ENCODE assay signal across 1 cellular context in the genomic region with DNA sequence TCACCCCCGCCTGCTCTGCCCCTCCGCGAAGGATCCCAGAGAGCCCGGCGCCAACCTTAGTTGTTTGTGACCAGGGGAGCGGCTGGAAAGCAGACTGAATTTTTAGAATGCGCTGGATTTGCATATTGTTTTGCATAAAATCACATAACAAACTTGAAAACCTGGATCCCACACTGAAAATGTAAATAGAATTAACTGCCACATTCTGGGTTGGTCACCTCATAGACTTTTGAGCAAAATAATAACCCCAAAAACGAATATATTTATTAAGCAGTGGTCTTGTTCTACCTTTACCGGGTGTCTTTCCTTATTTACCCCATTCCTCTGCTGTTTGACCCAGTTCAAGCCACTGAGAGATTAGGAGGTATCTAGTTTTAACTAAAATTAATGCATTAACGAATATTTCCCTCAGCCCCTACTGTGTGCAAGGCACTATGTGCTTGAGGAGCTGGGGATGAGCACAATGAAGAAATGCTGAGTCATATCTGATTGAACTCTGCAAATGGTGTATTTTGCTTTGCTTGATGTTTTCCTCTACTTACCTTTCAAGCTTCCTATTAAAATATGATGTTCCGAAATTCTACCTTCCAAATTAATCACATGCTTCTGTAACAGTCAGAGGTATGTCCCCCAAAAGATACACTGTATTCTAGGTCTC.
TF ChIP-seq lines count a peak whose summit lies in the region.

No MANE protein-coding gene starts in this region.

TF ChIP-seq in HepG2, 621 proteins besides CTCF, POLR2A, EP300 and RAD21 (continued from another document and continues in another):
- TF ChIP-seq, protein P1, sequence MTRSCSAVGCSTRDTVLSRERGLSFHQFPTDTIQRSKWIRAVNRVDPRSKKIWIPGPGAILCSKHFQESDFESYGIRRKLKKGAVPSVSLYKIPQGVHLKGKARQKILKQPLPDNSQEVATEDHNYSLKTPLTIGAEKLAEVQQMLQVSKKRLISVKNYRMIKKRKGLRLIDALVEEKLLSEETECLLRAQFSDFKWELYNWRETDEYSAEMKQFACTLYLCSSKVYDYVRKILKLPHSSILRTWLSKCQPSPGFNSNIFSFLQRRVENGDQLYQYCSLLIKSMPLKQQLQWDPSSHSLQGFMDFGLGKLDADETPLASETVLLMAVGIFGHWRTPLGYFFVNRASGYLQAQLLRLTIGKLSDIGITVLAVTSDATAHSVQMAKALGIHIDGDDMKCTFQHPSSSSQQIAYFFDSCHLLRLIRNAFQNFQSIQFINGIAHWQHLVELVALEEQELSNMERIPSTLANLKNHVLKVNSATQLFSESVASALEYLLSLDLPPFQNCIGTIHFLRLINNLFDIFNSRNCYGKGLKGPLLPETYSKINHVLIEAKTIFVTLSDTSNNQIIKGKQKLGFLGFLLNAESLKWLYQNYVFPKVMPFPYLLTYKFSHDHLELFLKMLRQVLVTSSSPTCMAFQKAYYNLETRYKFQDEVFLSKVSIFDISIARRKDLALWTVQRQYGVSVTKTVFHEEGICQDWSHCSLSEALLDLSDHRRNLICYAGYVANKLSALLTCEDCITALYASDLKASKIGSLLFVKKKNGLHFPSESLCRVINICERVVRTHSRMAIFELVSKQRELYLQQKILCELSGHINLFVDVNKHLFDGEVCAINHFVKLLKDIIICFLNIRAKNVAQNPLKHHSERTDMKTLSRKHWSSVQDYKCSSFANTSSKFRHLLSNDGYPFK (CRISPR knock-in tag; IDR thresholded peaks at IDR 0.05; ENCODE audit: borderline replicate concordance) = no peak
- no peak for TF ChIP-seq KLF11 (CRISPR knock-in tag; IDR thresholded peaks at IDR 0.05)
- TF ChIP-seq, protein P2, sequence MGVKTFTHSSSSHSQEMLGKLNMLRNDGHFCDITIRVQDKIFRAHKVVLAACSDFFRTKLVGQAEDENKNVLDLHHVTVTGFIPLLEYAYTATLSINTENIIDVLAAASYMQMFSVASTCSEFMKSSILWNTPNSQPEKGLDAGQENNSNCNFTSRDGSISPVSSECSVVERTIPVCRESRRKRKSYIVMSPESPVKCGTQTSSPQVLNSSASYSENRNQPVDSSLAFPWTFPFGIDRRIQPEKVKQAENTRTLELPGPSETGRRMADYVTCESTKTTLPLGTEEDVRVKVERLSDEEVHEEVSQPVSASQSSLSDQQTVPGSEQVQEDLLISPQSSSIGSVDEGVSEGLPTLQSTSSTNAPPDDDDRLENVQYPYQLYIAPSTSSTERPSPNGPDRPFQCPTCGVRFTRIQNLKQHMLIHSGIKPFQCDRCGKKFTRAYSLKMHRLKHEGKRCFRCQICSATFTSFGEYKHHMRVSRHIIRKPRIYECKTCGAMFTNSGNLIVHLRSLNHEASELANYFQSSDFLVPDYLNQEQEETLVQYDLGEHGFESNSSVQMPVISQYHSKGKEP (CRISPR knock-in tag; IDR thresholded peaks at IDR 0.05) = no peak
- TF ChIP-seq, protein P3, sequence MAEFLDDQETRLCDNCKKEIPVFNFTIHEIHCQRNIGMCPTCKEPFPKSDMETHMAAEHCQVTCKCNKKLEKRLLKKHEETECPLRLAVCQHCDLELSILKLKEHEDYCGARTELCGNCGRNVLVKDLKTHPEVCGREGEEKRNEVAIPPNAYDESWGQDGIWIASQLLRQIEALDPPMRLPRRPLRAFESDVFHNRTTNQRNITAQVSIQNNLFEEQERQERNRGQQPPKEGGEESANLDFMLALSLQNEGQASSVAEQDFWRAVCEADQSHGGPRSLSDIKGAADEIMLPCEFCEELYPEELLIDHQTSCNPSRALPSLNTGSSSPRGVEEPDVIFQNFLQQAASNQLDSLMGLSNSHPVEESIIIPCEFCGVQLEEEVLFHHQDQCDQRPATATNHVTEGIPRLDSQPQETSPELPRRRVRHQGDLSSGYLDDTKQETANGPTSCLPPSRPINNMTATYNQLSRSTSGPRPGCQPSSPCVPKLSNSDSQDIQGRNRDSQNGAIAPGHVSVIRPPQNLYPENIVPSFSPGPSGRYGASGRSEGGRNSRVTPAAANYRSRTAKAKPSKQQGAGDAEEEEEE (CRISPR knock-in tag; IDR thresholded peaks at IDR 0.05; ENCODE audit: borderline replicate concordance) = no peak
- no peak for TF ChIP-seq BCL6 (CRISPR knock-in tag; IDR thresholded peaks at IDR 0.05)
- TF ChIP-seq NFE2 (CRISPR knock-in tag; IDR thresholded peaks at IDR 0.05) = no peak
- TF ChIP-seq, protein P4, sequence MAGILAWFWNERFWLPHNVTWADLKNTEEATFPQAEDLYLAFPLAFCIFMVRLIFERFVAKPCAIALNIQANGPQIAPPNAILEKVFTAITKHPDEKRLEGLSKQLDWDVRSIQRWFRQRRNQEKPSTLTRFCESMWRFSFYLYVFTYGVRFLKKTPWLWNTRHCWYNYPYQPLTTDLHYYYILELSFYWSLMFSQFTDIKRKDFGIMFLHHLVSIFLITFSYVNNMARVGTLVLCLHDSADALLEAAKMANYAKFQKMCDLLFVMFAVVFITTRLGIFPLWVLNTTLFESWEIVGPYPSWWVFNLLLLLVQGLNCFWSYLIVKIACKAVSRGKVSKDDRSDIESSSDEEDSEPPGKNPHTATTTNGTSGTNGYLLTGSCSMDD (CRISPR knock-in tag; IDR thresholded peaks at IDR 0.05) = no peak
- TF ChIP-seq ZNF629 (CRISPR knock-in tag; conservative IDR thresholded peaks at IDR 0.05) = no peak
- peak; percentile 8 for TF ChIP-seq ASH2L (IDR thresholded peaks at IDR 0.05; ENCODE audit: insufficient read length, low read depth, low read length)
- TF ChIP-seq, protein P5, sequence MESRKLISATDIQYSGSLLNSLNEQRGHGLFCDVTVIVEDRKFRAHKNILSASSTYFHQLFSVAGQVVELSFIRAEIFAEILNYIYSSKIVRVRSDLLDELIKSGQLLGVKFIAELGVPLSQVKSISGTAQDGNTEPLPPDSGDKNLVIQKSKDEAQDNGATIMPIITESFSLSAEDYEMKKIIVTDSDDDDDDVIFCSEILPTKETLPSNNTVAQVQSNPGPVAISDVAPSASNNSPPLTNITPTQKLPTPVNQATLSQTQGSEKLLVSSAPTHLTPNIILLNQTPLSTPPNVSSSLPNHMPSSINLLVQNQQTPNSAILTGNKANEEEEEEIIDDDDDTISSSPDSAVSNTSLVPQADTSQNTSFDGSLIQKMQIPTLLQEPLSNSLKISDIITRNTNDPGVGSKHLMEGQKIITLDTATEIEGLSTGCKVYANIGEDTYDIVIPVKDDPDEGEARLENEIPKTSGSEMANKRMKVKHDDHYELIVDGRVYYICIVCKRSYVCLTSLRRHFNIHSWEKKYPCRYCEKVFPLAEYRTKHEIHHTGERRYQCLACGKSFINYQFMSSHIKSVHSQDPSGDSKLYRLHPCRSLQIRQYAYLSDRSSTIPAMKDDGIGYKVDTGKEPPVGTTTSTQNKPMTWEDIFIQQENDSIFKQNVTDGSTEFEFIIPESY (CRISPR knock-in tag; IDR thresholded peaks at IDR 0.05) = no peak
- TF ChIP-seq ZNF792 (CRISPR knock-in tag; IDR thresholded peaks at IDR 0.05) = no peak
- TF ChIP-seq, protein P6, sequence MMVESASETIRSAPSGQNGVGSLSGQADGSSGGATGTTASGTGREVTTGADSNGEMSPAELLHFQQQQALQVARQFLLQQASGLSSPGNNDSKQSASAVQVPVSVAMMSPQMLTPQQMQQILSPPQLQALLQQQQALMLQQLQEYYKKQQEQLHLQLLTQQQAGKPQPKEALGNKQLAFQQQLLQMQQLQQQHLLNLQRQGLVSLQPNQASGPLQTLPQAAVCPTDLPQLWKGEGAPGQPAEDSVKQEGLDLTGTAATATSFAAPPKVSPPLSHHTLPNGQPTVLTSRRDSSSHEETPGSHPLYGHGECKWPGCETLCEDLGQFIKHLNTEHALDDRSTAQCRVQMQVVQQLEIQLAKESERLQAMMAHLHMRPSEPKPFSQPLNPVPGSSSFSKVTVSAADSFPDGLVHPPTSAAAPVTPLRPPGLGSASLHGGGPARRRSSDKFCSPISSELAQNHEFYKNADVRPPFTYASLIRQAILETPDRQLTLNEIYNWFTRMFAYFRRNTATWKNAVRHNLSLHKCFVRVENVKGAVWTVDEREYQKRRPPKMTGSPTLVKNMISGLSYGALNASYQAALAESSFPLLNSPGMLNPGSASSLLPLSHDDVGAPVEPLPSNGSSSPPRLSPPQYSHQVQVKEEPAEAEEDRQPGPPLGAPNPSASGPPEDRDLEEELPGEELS (CRISPR knock-in tag; IDR thresholded peaks at IDR 0.05) = no peak
- TF ChIP-seq ZNF75D (CRISPR knock-in tag; IDR thresholded peaks at IDR 0.05; ENCODE audit: borderline replicate concordance) = no peak
- no peak for TF ChIP-seq XBP1 (CRISPR knock-in tag; IDR thresholded peaks at IDR 0.05)
- TF ChIP-seq, protein P7, sequence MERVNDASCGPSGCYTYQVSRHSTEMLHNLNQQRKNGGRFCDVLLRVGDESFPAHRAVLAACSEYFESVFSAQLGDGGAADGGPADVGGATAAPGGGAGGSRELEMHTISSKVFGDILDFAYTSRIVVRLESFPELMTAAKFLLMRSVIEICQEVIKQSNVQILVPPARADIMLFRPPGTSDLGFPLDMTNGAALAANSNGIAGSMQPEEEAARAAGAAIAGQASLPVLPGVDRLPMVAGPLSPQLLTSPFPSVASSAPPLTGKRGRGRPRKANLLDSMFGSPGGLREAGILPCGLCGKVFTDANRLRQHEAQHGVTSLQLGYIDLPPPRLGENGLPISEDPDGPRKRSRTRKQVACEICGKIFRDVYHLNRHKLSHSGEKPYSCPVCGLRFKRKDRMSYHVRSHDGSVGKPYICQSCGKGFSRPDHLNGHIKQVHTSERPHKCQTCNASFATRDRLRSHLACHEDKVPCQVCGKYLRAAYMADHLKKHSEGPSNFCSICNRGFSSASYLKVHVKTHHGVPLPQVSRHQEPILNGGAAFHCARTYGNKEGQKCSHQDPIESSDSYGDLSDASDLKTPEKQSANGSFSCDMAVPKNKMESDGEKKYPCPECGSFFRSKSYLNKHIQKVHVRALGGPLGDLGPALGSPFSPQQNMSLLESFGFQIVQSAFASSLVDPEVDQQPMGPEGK (CRISPR knock-in tag; IDR thresholded peaks at IDR 0.05) = peak; percentile 52
- TF ChIP-seq, protein P8, sequence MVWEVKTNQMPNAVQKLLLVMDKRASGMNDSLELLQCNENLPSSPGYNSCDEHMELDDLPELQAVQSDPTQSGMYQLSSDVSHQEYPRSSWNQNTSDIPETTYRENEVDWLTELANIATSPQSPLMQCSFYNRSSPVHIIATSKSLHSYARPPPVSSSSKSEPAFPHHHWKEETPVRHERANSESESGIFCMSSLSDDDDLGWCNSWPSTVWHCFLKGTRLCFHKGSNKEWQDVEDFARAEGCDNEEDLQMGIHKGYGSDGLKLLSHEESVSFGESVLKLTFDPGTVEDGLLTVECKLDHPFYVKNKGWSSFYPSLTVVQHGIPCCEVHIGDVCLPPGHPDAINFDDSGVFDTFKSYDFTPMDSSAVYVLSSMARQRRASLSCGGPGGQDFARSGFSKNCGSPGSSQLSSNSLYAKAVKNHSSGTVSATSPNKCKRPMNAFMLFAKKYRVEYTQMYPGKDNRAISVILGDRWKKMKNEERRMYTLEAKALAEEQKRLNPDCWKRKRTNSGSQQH (CRISPR knock-in tag; IDR thresholded peaks at IDR 0.05; ENCODE audit: low read depth) = no peak
- no peak for TF ChIP-seq MIER3 (CRISPR knock-in tag; IDR thresholded peaks at IDR 0.05; ENCODE audit: borderline replicate concordance)
- no peak for TF ChIP-seq RBFOX2 (IDR thresholded peaks at IDR 0.05; ENCODE audit: low read depth, low read length)
- TF ChIP-seq, protein P9, sequence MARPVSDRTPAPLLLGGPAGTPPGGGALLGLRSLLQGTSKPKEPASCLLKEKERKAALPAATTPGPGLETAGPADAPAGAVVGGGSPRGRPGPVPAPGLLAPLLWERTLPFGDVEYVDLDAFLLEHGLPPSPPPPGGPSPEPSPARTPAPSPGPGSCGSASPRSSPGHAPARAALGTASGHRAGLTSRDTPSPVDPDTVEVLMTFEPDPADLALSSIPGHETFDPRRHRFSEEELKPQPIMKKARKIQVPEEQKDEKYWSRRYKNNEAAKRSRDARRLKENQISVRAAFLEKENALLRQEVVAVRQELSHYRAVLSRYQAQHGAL (CRISPR knock-in tag; IDR thresholded peaks at IDR 0.05; ENCODE audit: not compliant biosample characterization) = no peak
- TF ChIP-seq MEF2D (CRISPR knock-in tag; IDR thresholded peaks at IDR 0.05) = no peak
- peak; percentile 95 for TF ChIP-seq MAFF (IDR thresholded peaks at IDR 0.05; ENCODE audit: low read depth, low read length)
- TF ChIP-seq TCF12 (IDR thresholded peaks at IDR 0.05) = no peak
- TF ChIP-seq TCF12 (CRISPR knock-in tag; IDR thresholded peaks at IDR 0.05) = no peak
- TF ChIP-seq, protein P10, sequence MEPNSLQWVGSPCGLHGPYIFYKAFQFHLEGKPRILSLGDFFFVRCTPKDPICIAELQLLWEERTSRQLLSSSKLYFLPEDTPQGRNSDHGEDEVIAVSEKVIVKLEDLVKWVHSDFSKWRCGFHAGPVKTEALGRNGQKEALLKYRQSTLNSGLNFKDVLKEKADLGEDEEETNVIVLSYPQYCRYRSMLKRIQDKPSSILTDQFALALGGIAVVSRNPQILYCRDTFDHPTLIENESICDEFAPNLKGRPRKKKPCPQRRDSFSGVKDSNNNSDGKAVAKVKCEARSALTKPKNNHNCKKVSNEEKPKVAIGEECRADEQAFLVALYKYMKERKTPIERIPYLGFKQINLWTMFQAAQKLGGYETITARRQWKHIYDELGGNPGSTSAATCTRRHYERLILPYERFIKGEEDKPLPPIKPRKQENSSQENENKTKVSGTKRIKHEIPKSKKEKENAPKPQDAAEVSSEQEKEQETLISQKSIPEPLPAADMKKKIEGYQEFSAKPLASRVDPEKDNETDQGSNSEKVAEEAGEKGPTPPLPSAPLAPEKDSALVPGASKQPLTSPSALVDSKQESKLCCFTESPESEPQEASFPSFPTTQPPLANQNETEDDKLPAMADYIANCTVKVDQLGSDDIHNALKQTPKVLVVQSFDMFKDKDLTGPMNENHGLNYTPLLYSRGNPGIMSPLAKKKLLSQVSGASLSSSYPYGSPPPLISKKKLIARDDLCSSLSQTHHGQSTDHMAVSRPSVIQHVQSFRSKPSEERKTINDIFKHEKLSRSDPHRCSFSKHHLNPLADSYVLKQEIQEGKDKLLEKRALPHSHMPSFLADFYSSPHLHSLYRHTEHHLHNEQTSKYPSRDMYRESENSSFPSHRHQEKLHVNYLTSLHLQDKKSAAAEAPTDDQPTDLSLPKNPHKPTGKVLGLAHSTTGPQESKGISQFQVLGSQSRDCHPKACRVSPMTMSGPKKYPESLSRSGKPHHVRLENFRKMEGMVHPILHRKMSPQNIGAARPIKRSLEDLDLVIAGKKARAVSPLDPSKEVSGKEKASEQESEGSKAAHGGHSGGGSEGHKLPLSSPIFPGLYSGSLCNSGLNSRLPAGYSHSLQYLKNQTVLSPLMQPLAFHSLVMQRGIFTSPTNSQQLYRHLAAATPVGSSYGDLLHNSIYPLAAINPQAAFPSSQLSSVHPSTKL (CRISPR knock-in tag; IDR thresholded peaks at IDR 0.05) = no peak; the same call in 1 of the 2 replicates
- TF ChIP-seq KLF12 (CRISPR knock-in tag; IDR thresholded peaks at IDR 0.05; ENCODE audit: borderline replicate concordance) = no peak
- TF ChIP-seq IRF2 (CRISPR knock-in tag; IDR thresholded peaks at IDR 0.05) = no peak
- no peak for TF ChIP-seq SATB2 (CRISPR knock-in tag; IDR thresholded peaks at IDR 0.05)
- TF ChIP-seq ZBTB8A (CRISPR knock-in tag; IDR thresholded peaks at IDR 0.05; ENCODE audit: borderline replicate concordance, low read depth) = no peak
- no peak for TF ChIP-seq SETDB1 (CRISPR knock-in tag; IDR thresholded peaks at IDR 0.05; ENCODE audit: borderline replicate concordance)
- TF ChIP-seq, protein P11, sequence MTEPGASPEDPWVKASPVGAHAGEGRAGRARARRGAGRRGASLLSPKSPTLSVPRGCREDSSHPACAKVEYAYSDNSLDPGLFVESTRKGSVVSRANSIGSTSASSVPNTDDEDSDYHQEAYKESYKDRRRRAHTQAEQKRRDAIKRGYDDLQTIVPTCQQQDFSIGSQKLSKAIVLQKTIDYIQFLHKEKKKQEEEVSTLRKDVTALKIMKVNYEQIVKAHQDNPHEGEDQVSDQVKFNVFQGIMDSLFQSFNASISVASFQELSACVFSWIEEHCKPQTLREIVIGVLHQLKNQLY (CRISPR knock-in tag; IDR thresholded peaks at IDR 0.05) = no peak
